Comparison of ENCODE assay signal across 23 cellular contexts in the genomic region with DNA sequence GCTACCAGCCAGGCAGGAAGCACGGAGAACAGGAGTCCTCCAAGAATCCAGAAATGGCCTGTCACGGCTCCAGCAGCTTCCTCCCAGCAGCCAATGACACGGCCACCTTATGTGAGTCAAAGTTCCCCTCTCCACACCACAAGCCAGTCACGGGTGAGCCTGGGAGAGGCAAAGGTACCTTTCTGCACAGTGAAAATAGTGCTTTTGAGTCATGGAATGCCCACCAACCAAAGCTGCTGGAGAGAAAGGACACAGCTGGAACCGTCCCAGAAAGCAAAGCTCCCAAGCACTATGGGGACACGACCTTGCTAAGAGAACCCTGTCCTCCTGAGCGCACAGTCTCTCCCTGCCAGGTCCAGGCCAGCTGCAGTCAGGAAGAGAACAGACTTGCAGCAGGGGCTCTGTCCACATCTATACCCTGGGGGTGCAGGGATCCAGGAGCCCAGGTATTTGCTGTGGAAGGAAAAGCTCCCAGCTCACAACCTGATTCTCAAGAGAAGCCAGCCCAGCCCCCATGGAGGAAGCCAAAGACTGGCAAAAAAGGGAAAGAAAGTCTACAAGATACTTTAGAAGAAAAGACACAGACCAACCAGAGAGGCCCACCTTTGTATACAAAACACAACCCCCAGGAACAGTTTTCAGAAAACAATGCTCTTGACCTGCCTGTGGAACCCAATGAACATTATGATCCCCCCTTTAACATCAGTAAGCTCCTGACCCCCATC. TPM values are rescaled to one million over a fixed set of nuclear protein-coding genes. Genes with fewer than 3 reads are reported as not detected.
DNase-seq lines count a peak whose midpoint lies in the region; ATAC-seq and TF ChIP-seq lines count a peak whose summit lies in the region.
"Had no signal": no experiment of that assay in that cellular context is flagged by ENCODE, and none has a peak within 500 bp of the region (broad histone marks: within the 10 kb centered on the region; RNA-seq: fewer than 3 reads in every experiment).

No MANE protein-coding gene starts in this region.

- TF ChIP-seq CTCF in left ventricle myocardium inferior (IDR thresholded peaks at IDR 0.05; ENCODE audit: borderline replicate concordance) (no peak), psoas muscle (IDR thresholded peaks at IDR 0.05) (no peak)

- intact Hi-C loops in left ventricle myocardium inferior (cut with micrococcal nuclease) = no loop called here
- intact Hi-C loops in psoas muscle (cut with DNase I) = no loop called here

- H3K4me1 Mint-ChIP-seq in activated CD8-positive, alpha-beta memory T cell treated with anti-CD3 and anti-CD28 coated beads, Interleukin-2, amount 10 ng/mL, durations not matched to agents 7 days and 5 days = peaks cover 4% of the 10 kb centered on the region

- H3K9me3 ChIP-seq in left ventricle myocardium inferior (replicated peaks) (no peaks in the 10 kb centered on the region), psoas muscle (no peaks in the 10 kb centered on the region), MG63 (no peaks in the 10 kb centered on the region), trophoblast cell (ENCODE audit: insufficient read depth, low read depth, low read length) (peaks cover 3% of the 10 kb centered on the region)
- H3K9me3 ChIP-seq: BE2C had no signal

- H3K23ac ChIP-seq in trophoblast cell (ENCODE audit: low read length) = no peak overlapping the region

- DNase-seq in activated CD8-positive, alpha-beta memory T cell treated with anti-CD3 and anti-CD28 coated beads, Interleukin-2, amount 50 U/mL, for 48 hours = peak; percentile 44
- no peak for DNase-seq in activated CD8-positive, alpha-beta memory T cell treated with anti-CD3 and anti-CD28 coated beads, Interleukin-2, amount 10 ng/mL, durations not matched to agents 7 days and 5 days
- DNase-seq in left ventricle myocardium inferior = peak; percentile 53
- peak in 1 of 2 donors; percentile 68 for DNase-seq in psoas muscle
- no peak for DNase-seq in MG63
- no peak for DNase-seq in trophoblast cell
- DNase-seq: BE2C; Calu3; HCEC 1CT; Kasumi-1; NCI-H1092 treated with DMSO at 0.1 percent for 48 hours; NCI-H146; NCI-H2081 treated with DMSO at 0.1 percent for 48 hours; NCI-H748 treated with DMSO at 0.1 percent for 48 hours; NK-92 treated with Interleukin-12 subunit alpha and Interleukin-12 subunit beta, amount 100 ng/mL, for 24 hours; SHP77 had no signal

- no peak overlapping the region for H3K18ac ChIP-seq in trophoblast cell (ENCODE audit: low read length)

- H4K12ac ChIP-seq in trophoblast cell (ENCODE audit: low read depth, low read length) = no peak overlapping the region

- H2BK120ac ChIP-seq in trophoblast cell (ENCODE audit: insufficient read depth, low read length, poor library complexity) = no peak overlapping the region

- no peak overlapping the region for H4K91ac ChIP-seq in trophoblast cell (ENCODE audit: low read depth, low read length)

- H3K36me3 Mint-ChIP-seq in activated CD8-positive, alpha-beta memory T cell treated with anti-CD3 and anti-CD28 coated beads, Interleukin-2, amount 10 ng/mL, durations not matched to agents 7 days and 5 days = no peaks in the 10 kb centered on the region
- H3K36me3 Mint-ChIP-seq: CD8-positive, alpha-beta T cell had no signal

- H2AFZ ChIP-seq in trophoblast cell (ENCODE audit: insufficient read depth, low read length, poor library complexity) = no peak overlapping the region
- H2AFZ ChIP-seq: GM23338 had no signal

- CTCF ChIA-PET in activated CD8-positive, alpha-beta memory T cell treated with anti-CD3 and anti-CD28 coated beads, Interleukin-2, amount 10 ng/mL, durations not matched to agents 7 days and 5 days (lab: Charles Lee) = no interaction called here

- H3K79me1 ChIP-seq in trophoblast cell (ENCODE audit: low read length) = no peaks in the 10 kb centered on the region

- no peak for ATAC-seq in activated CD8-positive, alpha-beta memory T cell treated with anti-CD3 and anti-CD28 coated beads, Interleukin-2, amount 10 ng/mL, durations not matched to agents 7 days and 5 days
- ATAC-seq in psoas muscle = peak; percentile 78 to 88 (median 82)
- ATAC-seq in HG03469 (IDR thresholded peaks at IDR 0.05; ENCODE audit: unreplicated experiment) = no peak
- no peak for ATAC-seq in GM19035 (IDR thresholded peaks at IDR 0.05; ENCODE audit: unreplicated experiment)
- ATAC-seq: CD8-positive, alpha-beta T cell; GM12878; GM23338 had no signal

- no peaks in the 10 kb centered on the region for H3K9me3 Mint-ChIP-seq in activated CD8-positive, alpha-beta memory T cell treated with anti-CD3 and anti-CD28 coated beads, Interleukin-2, amount 10 ng/mL, durations not matched to agents 7 days and 5 days (ENCODE audit: low read depth)
- H3K9me3 Mint-ChIP-seq: CD8-positive, alpha-beta T cell; GM23338 had no signal

- H3K27ac ChIP-seq in left ventricle myocardium inferior (replicated peaks) (peak overlapping the region; percentile 78), psoas muscle (peak overlapping the region; percentile 75), trophoblast cell (ENCODE audit: low read depth, low read length) (no peak overlapping the region)

- H3K4me2 ChIP-seq in trophoblast cell (ENCODE audit: low read length) = no peak overlapping the region
- H3K4me2 ChIP-seq: GM23338 had no signal

- no peak overlapping the region for H3K9ac ChIP-seq in trophoblast cell (ENCODE audit: low read length)

- H2BK12ac ChIP-seq in trophoblast cell (ENCODE audit: low read length) = no peak overlapping the region

- H3K4me1 ChIP-seq in left ventricle myocardium inferior (peaks cover 49% of the 10 kb centered on the region), psoas muscle (peaks cover 19% of the 10 kb centered on the region), trophoblast cell (ENCODE audit: control insufficient read depth in 1 of 2, insufficient read depth in 2 of 2, low read length in 2 of 2) (no peaks in the 10 kb centered on the region)
- H3K4me1 ChIP-seq: BE2C had no signal

- no peak overlapping the region for H3K4me3 Mint-ChIP-seq in activated CD8-positive, alpha-beta memory T cell treated with anti-CD3 and anti-CD28 coated beads, Interleukin-2, amount 10 ng/mL, durations not matched to agents 7 days and 5 days
- H3K4me3 Mint-ChIP-seq: CD8-positive, alpha-beta T cell; GM23338 had no signal

- no peak overlapping the region for H3K4me3 ChIP-seq in left ventricle myocardium inferior
- H3K4me3 ChIP-seq in psoas muscle = no peak overlapping the region
- H3K4me3 ChIP-seq in MG63 = no peak overlapping the region
- no peak overlapping the region for H3K4me3 ChIP-seq in trophoblast cell (ENCODE audit: low read depth, low read length)
- H3K4me3 ChIP-seq: GM12878, GM23338 had no signal

- H3K14ac ChIP-seq in trophoblast cell (ENCODE audit: low read length) = no peak overlapping the region

- H2AK5ac ChIP-seq in trophoblast cell (ENCODE audit: low read length) = no peak overlapping the region

- H2BK5ac ChIP-seq in trophoblast cell (ENCODE audit: low read depth, low read length, poor library complexity) = no peak overlapping the region

- no peak overlapping the region for H3K4ac ChIP-seq in trophoblast cell (ENCODE audit: low read depth, low read length)

- H3K27me3 ChIP-seq in left ventricle myocardium inferior (ENCODE audit: low read depth) (no peaks in the 10 kb centered on the region), psoas muscle (ENCODE audit: insufficient read depth in 3 of 3, low read length in 2 of 3) (no peaks in the 10 kb centered on the region), MG63 (no peaks in the 10 kb centered on the region), trophoblast cell (ENCODE audit: insufficient read depth, low read length) (peaks cover 7% of the 10 kb centered on the region)
- H3K27me3 ChIP-seq: BE2C had no signal

- H3K79me2 ChIP-seq in trophoblast cell (ENCODE audit: control insufficient read depth, insufficient read depth, low read length, poor library complexity) = no peaks in the 10 kb centered on the region

- H3K27me3 Mint-ChIP-seq in activated CD8-positive, alpha-beta memory T cell treated with anti-CD3 and anti-CD28 coated beads, Interleukin-2, amount 10 ng/mL, durations not matched to agents 7 days and 5 days = peaks cover 4% of the 10 kb centered on the region

- WGBS in psoas muscle, 3 donors = 12 to 16% (median 13%) methylated on average over 7 of the region's 7 CpGs
- no CpG with 5 or more reads among the region's 7 CpGs for WGBS in trophoblast cell (ENCODE audit: extremely low coverage, insufficient coverage, insufficient read length)

- no peak overlapping the region for H3K27ac Mint-ChIP-seq in activated CD8-positive, alpha-beta memory T cell treated with anti-CD3 and anti-CD28 coated beads, Interleukin-2, amount 10 ng/mL, durations not matched to agents 7 days and 5 days
- H3K27ac Mint-ChIP-seq: CD8-positive, alpha-beta T cell; GM23338 had no signal

- H3K36me3 ChIP-seq in left ventricle myocardium inferior (peaks cover 17% of the 10 kb centered on the region), psoas muscle (ENCODE audit: insufficient read depth in 1 of 2, low read depth in 1 of 2) (peaks cover 0 to 87% of the 10 kb centered on the region in 2 donors), MG63 (no peaks in the 10 kb centered on the region), trophoblast cell (ENCODE audit: control insufficient read depth in 1 of 2, insufficient read depth in 2 of 2, low read length in 2 of 2) (no peaks in the 10 kb centered on the region)
- H3K36me3 ChIP-seq: BE2C had no signal

- no peak overlapping the region for H4K8ac ChIP-seq in trophoblast cell (ENCODE audit: low read depth, low read length)

RNA-seq across cellular contexts. Expression of a gene that starts 24.4 kb away (rescaled TPM):
- not detected for total RNA-seq in activated CD8-positive, alpha-beta memory T cell treated with anti-CD3 and anti-CD28 coated beads, Interleukin-2, amount 10 ng/mL, durations not matched to agents 7 days and 5 days
- total RNA-seq in left ventricle myocardium inferior (136 TPM), psoas muscle (100 to 1,000 TPM in 3 of 4 donors, 10 to 100 TPM in 1; 83.8 to 356 (median 128) TPM)
- polyA plus RNA-seq in psoas muscle = 10 to 100 TPM in 2 of 3 donors, 1 to 10 TPM in 1; 4.2 to 30.9 (median 24.7) TPM
- total RNA-seq in MG63 (2014; rRNA removed; shearing (Covaris generic); ENCODE audit: low replicate concordance) = not detected in 2 replicates
- not detected in 2 replicates for polyA plus RNA-seq in trophoblast cell (2013)
- total RNA-seq: A172; Calu3; CD8-positive, alpha-beta T cell; GM12878; GM23338; NCI-H460 had no signal
- polyA plus RNA-seq: GM12878, GM23338 had no signal

Comparison
In these comparisons a context has a peak if more than half of its experiments do, and no peak if none do; other contexts are left out.
1. DNase-seq: peak in activated CD8-positive, alpha-beta memory T cell treated with anti-CD3 and anti-CD28 coated beads, Interleukin-2, amount 50 U/mL, for 48 hours (single experiment) and left ventricle myocardium inferior (single experiment); none in activated CD8-positive, alpha-beta memory T cell treated with anti-CD3 and anti-CD28 coated beads, Interleukin-2, amount 10 ng/mL, durations not matched to agents 7 days and 5 days (single experiment), MG63 (single experiment) and trophoblast cell (0 of 2).
2. ATAC-seq: peak in psoas muscle (4 of 4); none in activated CD8-positive, alpha-beta memory T cell treated with anti-CD3 and anti-CD28 coated beads, Interleukin-2, amount 10 ng/mL, durations not matched to agents 7 days and 5 days (single experiment), HG03469 (single experiment) and GM19035 (single experiment).
3. RNA of a gene that starts 24.4 kb away (total RNA-seq): 83.8 to 356 TPM in psoas muscle and 136 TPM in left ventricle myocardium inferior (single experiment); not detected in activated CD8-positive, alpha-beta memory T cell treated with anti-CD3 and anti-CD28 coated beads, Interleukin-2, amount 10 ng/mL, durations not matched to agents 7 days and 5 days and not detected in MG63; every median in the first group is over 10 times any median in the second.